ENCODE assay signal across 8 cellular contexts in genomic region chr10:63633677-63634487, GRCh38.
DNase-seq lines count a peak whose midpoint lies in the region; ATAC-seq, FAIRE-seq and TF ChIP-seq lines count a peak whose summit lies in the region.

No MANE protein-coding gene starts in this region.

- FAIRE-seq in bronchial epithelial cell (lab: Jason Lieb, UNC) (no peak), GM12892 (lab: Jason Lieb, UNC) (no peak)

- no peak overlapping the region for H3K27ac Mint-ChIP-seq in neural crest cell (ENCODE audit: unreplicated experiment)

- ATAC-seq in HG03025 (IDR thresholded peaks at IDR 0.05; ENCODE audit: low FRiP score, unreplicated experiment): no peak

- H3K9me3 Mint-ChIP-seq in neural crest cell: no peaks in the 10 kb centered on the region

- H3K4me3 ChIP-seq in bronchial epithelial cell (ENCODE audit: low read depth, low read length): no peak overlapping the region

- peaks cover 14% of the 10 kb centered on the region for H3K4me1 Mint-ChIP-seq in neural crest cell

- no peaks in the 10 kb centered on the region for H3K36me3 Mint-ChIP-seq in neural crest cell (ENCODE audit: low read depth)

- H3K27me3 ChIP-seq in bronchial epithelial cell (ENCODE audit: control insufficient read depth, insufficient read depth, low read length): no peaks in the 10 kb centered on the region

- no peak for TF ChIP-seq POLR2A in GM12892 (IDR thresholded peaks at IDR 0.05; ENCODE audit: low read depth, low read length)

- H3K36me3 ChIP-seq in bronchial epithelial cell (ENCODE audit: control insufficient read depth, insufficient read depth, low read length): no peaks in the 10 kb centered on the region

- TF ChIP-seq CTCF in bronchial epithelial cell (IDR thresholded peaks at IDR 0.05; ENCODE audit: insufficient read depth, low read length, severe bottlenecking) (peak; percentile 57), neural crest cell (conservative IDR thresholded peaks at IDR 0.05) (peak; percentile 59)

- H3K4me3 Mint-ChIP-seq in neural crest cell: peak overlapping the region; percentile 73

- H3K27me3 Mint-ChIP-seq in neural crest cell (ENCODE audit: low read depth): no peaks in the 10 kb centered on the region

- DNase-seq in NCI-H2107 treated with DMSO at 0.1 percent for 48 hours (lab: John Stamatoyannopoulos, UW; ENCODE audit: unreplicated experiment) (peak; percentile 32), NCI-H2107 (lab: John Stamatoyannopoulos, UW) (no peak), NCI-H146 treated with DMSO at 0.1 percent for 48 hours (lab: John Stamatoyannopoulos, UW; ENCODE audit: unreplicated experiment) (peak; percentile 24), bronchial epithelial cell (ENCODE audit: low read depth) (peak; percentile 46), neural crest cell (ENCODE audit: low read depth, low spot score) (no peak), germinal center (ENCODE audit: low spot score) (no peak), GM12892 (ENCODE audit: insufficient read length) (no peak)

Comparison
In these comparisons a context has a peak if more than half of its experiments do, and no peak if none do; other contexts are left out.
1. DNase-seq: peak in NCI-H2107 treated with DMSO at 0.1 percent for 48 hours (single experiment), NCI-H146 treated with DMSO at 0.1 percent for 48 hours (single experiment) and bronchial epithelial cell (single experiment); none in NCI-H2107 (single experiment), neural crest cell (single experiment), germinal center (single experiment) and GM12892 (single experiment).